Comparison of ENCODE assay signal across 8 cellular contexts in genomic region chr9:137421838-137422667, GRCh38. TPM values are rescaled to one million over a fixed set of nuclear protein-coding genes. Genes with fewer than 3 reads are reported as not detected.
DNase-seq lines count a peak whose midpoint lies in the region; TF ChIP-seq lines count a peak whose summit lies in the region.

No MANE protein-coding gene starts in this region.

- H3K27ac ChIP-seq in AG04450 (ENCODE audit: low read depth, low read length) (no peak overlapping the region), HUES64 (ENCODE audit: low read depth, low read length) (no peak overlapping the region), mammary epithelial cell (ENCODE audit: insufficient read depth, low read depth, low read length) (peak overlapping the region; percentile 30), mucosa of rectum (ENCODE audit: low read depth in 2 of 2, low read length in 2 of 2) (peak overlapping the region; percentile 68 to 77)

- H2AFZ ChIP-seq in mammary epithelial cell (ENCODE audit: low read depth, low read length) = peak overlapping the region; percentile 94

- peaks cover 29% of the 10 kb centered on the region for H3K79me2 ChIP-seq in mammary epithelial cell (ENCODE audit: insufficient read depth, low read length)

- 6% methylated on average over 12 of the region's 12 CpGs for WGBS in HUES64
- WGBS in mammary epithelial cell (ENCODE audit: low coverage, missing lambda C conversion rate) = 2% methylated on average over 9 of the region's 12 CpGs

- BruUV-seq in mammary epithelial cell (replicated peaks; lab: Mats Ljungman, UMichigan) = TSS peak; percentile 27

- peak overlapping the region; percentile 78 for H3K9ac ChIP-seq in HUES64 (ENCODE audit: low read depth, low read length)
- H3K9ac ChIP-seq in mammary epithelial cell (ENCODE audit: insufficient read depth, low read length) = peak overlapping the region; percentile 71
- H3K9ac ChIP-seq in mucosa of rectum (ENCODE audit: low read depth in 1 of 2, low read length in 2 of 2) = peak overlapping the region; percentile 82 to 86

- peak overlapping the region; percentile 95 for H3K4me2 ChIP-seq in mammary epithelial cell (ENCODE audit: insufficient read depth, low read depth, low read length)

- H4K20me1 ChIP-seq in mammary epithelial cell (ENCODE audit: insufficient read depth, low read length) = no peaks in the 10 kb centered on the region

- H3K4me3 ChIP-seq in AG04450 (ENCODE audit: low read depth, low read length) (peak overlapping the region; percentile 64), HUES64 (ENCODE audit: low read length) (peak overlapping the region; percentile 87), mammary epithelial cell (replicated peaks in 1 of 3; ENCODE audit: insufficient read depth in 1 of 3, low read depth in 2 of 3, low read length in 3 of 3) (peak overlapping the region; percentile 69 to 76 (median 69)), mucosa of rectum (ENCODE audit: low read length in 2 of 2) (peak overlapping the region; percentile 79 to 88)

- intact Hi-C loops in mammary epithelial cell (cut with micrococcal nuclease) = loop anchor here (10.0 kb wide), 1 partner anchor 103 kb away; no protein-coding TSS in a partner anchor

- POLR2A ChIA-PET in AG04450 (lab: Yijun Ruan, JAX) = interaction anchor here (1.0 kb wide), 1 partner anchor 135 kb away, joined by 3 read pairs; no protein-coding TSS in a partner anchor

- no peak for TF ChIP-seq CTCF in AG04450 (IDR thresholded peaks at IDR 0.05; ENCODE audit: low read depth, low read length)
- TF ChIP-seq CTCF in mammary epithelial cell (conservative IDR thresholded peaks at IDR 0.05 in 1 of 2, IDR thresholded peaks at IDR 0.05 in 1 of 2; ENCODE audit: extremely low read depth in 1 of 2, insufficient read depth in 1 of 2, low read depth in 1 of 2, low read length in 2 of 2) = no peak
- no peak for TF ChIP-seq CTCF in GM10266 (IDR thresholded peaks at IDR 0.05; ENCODE audit: control insufficient read depth, insufficient read depth, low read depth, missing control alignments)

- dilution Hi-C loops in mammary epithelial cell (cut with HindIII; ENCODE audit: low sequenced_read_pairs) = loop anchor here (10.0 kb wide), 1 partner anchor 77 kb away; no protein-coding TSS in a partner anchor

- H3K9me3 ChIP-seq in AG04450 (ENCODE audit: control insufficient read depth, insufficient read depth, low read length) (no peaks in the 10 kb centered on the region; the same call in 1 of the 2 replicates), HUES64 (ENCODE audit: insufficient read depth, low read depth, low read length) (no peaks in the 10 kb centered on the region), mammary epithelial cell (replicated peaks; ENCODE audit: insufficient read depth, low read length) (no peaks in the 10 kb centered on the region), mucosa of rectum (ENCODE audit: control insufficient read depth in 2 of 2, low read length in 2 of 2) (no peaks in the 10 kb centered on the region)

- H3K4me1 ChIP-seq in HUES64 (ENCODE audit: insufficient read depth, low read length) = peaks cover 5% of the 10 kb centered on the region; the same call in 1 of the 2 replicates
- H3K4me1 ChIP-seq in mammary epithelial cell (ENCODE audit: insufficient read depth, low read length) = peaks cover 30% of the 10 kb centered on the region
- H3K4me1 ChIP-seq in mucosa of rectum (ENCODE audit: control insufficient read depth in 2 of 2, insufficient read depth in 2 of 2, low read length in 2 of 2) = peaks cover 12 to 18% of the 10 kb centered on the region in 2 donors

- no peaks in the 10 kb centered on the region for H3K27me3 ChIP-seq in AG04450 (ENCODE audit: control insufficient read depth, insufficient read depth, low read length)
- H3K27me3 ChIP-seq in HUES64 (ENCODE audit: insufficient read depth, low read length) = peaks cover 16% of the 10 kb centered on the region
- H3K27me3 ChIP-seq in mammary epithelial cell (ENCODE audit: insufficient read depth, low read length) = no peaks in the 10 kb centered on the region
- no peaks in the 10 kb centered on the region for H3K27me3 ChIP-seq in mucosa of rectum (ENCODE audit: control insufficient read depth in 2 of 2, insufficient read depth in 2 of 2, low read length in 2 of 2)

- CTCF ChIA-PET in AG04450 (lab: Charles Lee) (interaction anchor here (0.6 to 1.9 kb wide), 9 partner anchors 11 to 185 kb away, joined by 3 to 9 read pairs (median 4); no protein-coding TSS in a partner anchor), mammary epithelial cell (lab: Charles Lee; ENCODE audit: low non-redundant PET) (no interaction called here)

- in situ Hi-C loops in mammary epithelial cell (cut with MboI; ENCODE audit: low sequenced_read_pairs in 2 of 2) = no loop called here

- H3K36me3 ChIP-seq in HUES64 (ENCODE audit: insufficient read depth, low read length) (peaks cover 2% of the 10 kb centered on the region; the same call in 1 of the 2 replicates), mammary epithelial cell (ENCODE audit: insufficient read depth, low read length) (no peaks in the 10 kb centered on the region), mucosa of rectum (ENCODE audit: control insufficient read depth in 2 of 2, insufficient read depth in 2 of 2, low read length in 2 of 2) (peaks cover 0 to under 1% of the 10 kb centered on the region in 2 donors)

- DNase-seq in AG04450 (ENCODE audit: low read depth, low spot score) (no peak), mammary epithelial cell (no peak), GM10266 (ENCODE audit: extremely low spot score) (no peak), AG20443 (ENCODE audit: low spot score) (no peak), cerebellar cortex (ENCODE audit: low spot score) (no peak), DMS53 treated with DMSO at 0.1 percent for 48 hours (lab: John Stamatoyannopoulos, UW; ENCODE audit: unreplicated experiment) (no peak)

RNA-seq across cellular contexts. Expression of gene EXD3, which starts 0.9 kb away (rescaled TPM):
- polyA plus RNA-seq in AG04450 (2011; rRNA removed) (4.0 and 5.4 TPM in 2 replicates), mammary epithelial cell (3.2 TPM)
- 1.5 and 1.7 TPM in 2 replicates for polyA minus RNA-seq in AG04450 (2011; rRNA and poly(A)+ RNA removed)
- 4.1 TPM for polyA plus RNA-seq in HUES64 (2013, experiment 1 of 2)
- polyA plus RNA-seq in HUES64 (2013, experiment 2 of 2) = 6.3 TPM
- total RNA-seq in mammary epithelial cell = 10 to 100 TPM in 1 of 2 donors, 1 to 10 TPM in 1; 9.1 to 10.8 TPM
- polyA minus RNA-seq in mammary epithelial cell = 0.31 TPM

RNA-seq across cellular contexts. Expression of gene NOXA1, which starts 1.1 kb away (rescaled TPM):
- polyA plus RNA-seq in AG04450 (2011; rRNA removed) (0.06 and 0.09 TPM in 2 replicates), mammary epithelial cell (0.18 TPM)
- not detected in 2 replicates for polyA minus RNA-seq in AG04450 (2011; rRNA and poly(A)+ RNA removed)
- 0.25 TPM for polyA plus RNA-seq in HUES64 (2013, experiment 1 of 2)
- polyA plus RNA-seq in HUES64 (2013, experiment 2 of 2) = 0.32 TPM
- total RNA-seq in mammary epithelial cell = 1 to 10 TPM in 1 of 2 donors, under 1 TPM in 1; 0.82 to 2.0 TPM
- not detected for polyA minus RNA-seq in mammary epithelial cell

RNA-seq across cellular contexts. Expression of gene ENTPD8, which starts 19.1 kb away (rescaled TPM):
- not detected in 2 replicates for polyA plus RNA-seq in AG04450 (2011; rRNA removed)
- not detected in 2 replicates for polyA minus RNA-seq in AG04450 (2011; rRNA and poly(A)+ RNA removed)
- polyA plus RNA-seq in HUES64 (2013, experiment 1 of 2) = 0.25 TPM
- 0.19 TPM for polyA plus RNA-seq in HUES64 (2013, experiment 2 of 2)
- under 1 TPM in 1 of 2 donors, not detected in 1; 0.83 TPM for total RNA-seq in mammary epithelial cell
- polyA plus RNA-seq in mammary epithelial cell = 0.02 TPM
- polyA minus RNA-seq in mammary epithelial cell = not detected

RNA-seq across cellular contexts. Expression of gene NSMF, which starts 37.1 kb away (rescaled TPM):
- polyA plus RNA-seq in AG04450 (2011; rRNA removed) (20.7 and 27.6 TPM in 2 replicates), mammary epithelial cell (28.2 TPM)
- polyA minus RNA-seq in AG04450 (2011; rRNA and poly(A)+ RNA removed) = 17.5 and 27.3 TPM in 2 replicates
- polyA plus RNA-seq in HUES64 (2013, experiment 1 of 2) = 41.1 TPM
- 46.5 TPM for polyA plus RNA-seq in HUES64 (2013, experiment 2 of 2)
- total RNA-seq in mammary epithelial cell = 10 to 100 TPM; 29.7 to 42.0 TPM
- polyA minus RNA-seq in mammary epithelial cell = 35.2 TPM

Comparison
In these comparisons a context has a peak if more than half of its experiments do, and no peak if none do; other contexts are left out.
1. H3K27ac ChIP-seq: peak in mammary epithelial cell (single experiment) and mucosa of rectum (2 of 2); none in AG04450 (single experiment) and HUES64 (single experiment).
2. Peak in every context shown above with its lines, with median percentiles within 50 percentile points of each other: H3K4me3 ChIP-seq and H3K9ac ChIP-seq.